ENCODE assay signal across 11 cellular contexts in genomic region chr2:234453216-234453615, GRCh38. TPM values are rescaled to one million over a fixed set of nuclear protein-coding genes. Genes with fewer than 3 reads are reported as not detected.
A peak's percentile ranks its signal among the peaks of the same experiment; 100 is the strongest.
DNase-seq lines count a peak whose midpoint lies in the region; ATAC-seq and TF ChIP-seq lines count a peak whose summit lies in the region.
"Had no signal": no experiment of that assay in that cellular context is flagged by ENCODE, and none has a peak within 500 bp of the region (broad histone marks: within the 10 kb centered on the region; RNA-seq: fewer than 3 reads in every experiment).

No MANE protein-coding gene starts in this region.

- ATAC-seq in T-helper 17 cell: peak; percentile 30
- peak; percentile 29 to 48 for ATAC-seq in naive thymus-derived CD8-positive, alpha-beta T cell
- no peak for ATAC-seq in GM21515 (IDR thresholded peaks at IDR 0.05; ENCODE audit: unreplicated experiment)
- ATAC-seq in SK-N-SH treated with all-trans-retinoic acid at 6 μM for 48 hours: no peak
- ATAC-seq: GM23338 had no signal

- POLR2A ChIA-PET in Caco-2 (lab: Charles Lee): no interaction called here
- POLR2A ChIA-PET in naive thymus-derived CD8-positive, alpha-beta T cell (lab: Charles Lee): interaction anchor here (0.5 to 20.7 kb wide), 14 partner anchors 8 to 162 kb away, joined by 3 to 593 read pairs (median 24); partner anchors contain the start of gene ARL4C

- no TSS peak for BruUV-seq in Caco-2 (replicated peaks; lab: Mats Ljungman, UMichigan)

- TF ChIP-seq CTCF in Caco-2 (IDR thresholded peaks at IDR 0.05; ENCODE audit: insufficient read depth in 1 of 2, low read depth in 1 of 2, low read length in 1 of 2, severe bottlenecking in 1 of 2, unreplicated experiment in 1 of 2) (no peak), brain (conservative IDR thresholded peaks at IDR 0.05) (no peak)

- CTCF ChIA-PET in Caco-2 (lab: Charles Lee): no interaction called here

- H3K36me3 ChIP-seq in Caco-2 (ENCODE audit: control insufficient read depth, insufficient read depth, low read length): no peaks in the 10 kb centered on the region
- H3K36me3 ChIP-seq: BLaER1 had no signal

- DNase-seq in Caco-2: no peak
- DNase-seq in T-helper 17 cell: no peak
- DNase-seq in naive thymus-derived CD8-positive, alpha-beta T cell: peak in 7 of 10 donors; percentile 46 to 75 (median 60)
- DNase-seq in cortex of kidney (lab: John Stamatoyannopoulos, UW): no peak
- no peak for DNase-seq in DMS79 (lab: John Stamatoyannopoulos, UW)
- DNase-seq: activated CD8-positive, alpha-beta memory T cell treated with anti-CD3 and anti-CD28 coated beads, Interleukin-2, amount 50 U/mL, for 4 hours had no signal

- no peaks in the 10 kb centered on the region for H3K27me3 ChIP-seq in Caco-2 (replicated peaks; ENCODE audit: control insufficient read depth, insufficient read depth, low read length)
- H3K27me3 ChIP-seq: BLaER1 had no signal

- H3K36me3 Mint-ChIP-seq in Caco-2 (ENCODE audit: insufficient read depth, unreplicated experiment) (peaks cover 17% of the 10 kb centered on the region), T-helper 17 cell (ENCODE audit: low read depth) (peaks cover 6% of the 10 kb centered on the region), brain (no peaks in the 10 kb centered on the region)
- peaks cover 9 to 45% (median 30%) of the 10 kb centered on the region in 3 donors for H3K36me3 Mint-ChIP-seq in naive thymus-derived CD8-positive, alpha-beta T cell

- H3K4me3 ChIP-seq in Caco-2 (ENCODE audit: low read depth, low read length): no peak overlapping the region
- H3K4me3 ChIP-seq: BLaER1, GM23338 had no signal

- H3K9me3 Mint-ChIP-seq in Caco-2 (ENCODE audit: unreplicated experiment) (peaks cover 33% of the 10 kb centered on the region), brain (peaks cover 10 to 25% (median 13%) of the 10 kb centered on the region in 5 experiments)
- H3K9me3 Mint-ChIP-seq in naive thymus-derived CD8-positive, alpha-beta T cell: peaks cover 0 to 16% (median 3%) of the 10 kb centered on the region in 9 donors

- H3K4me1 Mint-ChIP-seq in Caco-2 (ENCODE audit: low read depth, unreplicated experiment): peaks cover 20% of the 10 kb centered on the region
- H3K4me1 Mint-ChIP-seq in T-helper 17 cell: peaks cover 46% of the 10 kb centered on the region
- peaks cover 36% of the 10 kb centered on the region for H3K4me1 Mint-ChIP-seq in brain
- peaks cover 34 to 91% (median 79%) of the 10 kb centered on the region in 4 donors for H3K4me1 Mint-ChIP-seq in naive thymus-derived CD8-positive, alpha-beta T cell

- peaks cover 34% of the 10 kb centered on the region for H3K4me1 ChIP-seq in Caco-2

- H3K9me3 ChIP-seq in Caco-2 (no peaks in the 10 kb centered on the region; the same call in 1 of the 2 replicates), T-helper 17 cell (ENCODE audit: control insufficient read depth, low read length, poor library complexity, severe bottlenecking) (no peaks in the 10 kb centered on the region)

- H3K27ac Mint-ChIP-seq in Caco-2 (ENCODE audit: unreplicated experiment) (peak overlapping the region; percentile 92), T-helper 17 cell (peak overlapping the region; percentile 90), brain (peak overlapping the region in 3 of 5 experiments; percentile 20 to 61 (median 34))
- H3K27ac Mint-ChIP-seq in naive thymus-derived CD8-positive, alpha-beta T cell: peak overlapping the region; percentile 93 to 100 (median 98)
- H3K27ac Mint-ChIP-seq: GM23338 had no signal

- no peaks in the 10 kb centered on the region for H3K27me3 Mint-ChIP-seq in Caco-2 (ENCODE audit: insufficient read depth, unreplicated experiment)
- no peaks in the 10 kb centered on the region for H3K27me3 Mint-ChIP-seq in T-helper 17 cell
- peaks cover 27% of the 10 kb centered on the region for H3K27me3 Mint-ChIP-seq in brain
- H3K27me3 Mint-ChIP-seq in naive thymus-derived CD8-positive, alpha-beta T cell: peaks cover 0 to 3% (median 0%) of the 10 kb centered on the region in 5 donors

- H3K4me3 Mint-ChIP-seq in Caco-2 (ENCODE audit: unreplicated experiment): peak overlapping the region; percentile 39
- peak overlapping the region; percentile 93 for H3K4me3 Mint-ChIP-seq in T-helper 17 cell
- no peak overlapping the region for H3K4me3 Mint-ChIP-seq in brain
- peak overlapping the region; percentile 84 to 96 (median 90) for H3K4me3 Mint-ChIP-seq in naive thymus-derived CD8-positive, alpha-beta T cell
- H3K4me3 Mint-ChIP-seq: GM23338 had no signal

- intact Hi-C loops in Caco-2 (cut with micrococcal nuclease; ENCODE audit: unreplicated experiment): no loop called here

TF ChIP-seq in SK-N-SH treated with all-trans-retinoic acid at 6 μM for 48 hours, 23 proteins besides CTCF, POLR2A, EP300 and RAD21 (continues in another document):
- no peak for TF ChIP-seq GLIS3 (CRISPR knock-in tag; IDR thresholded peaks at IDR 0.05)
- TF ChIP-seq, protein P1, sequence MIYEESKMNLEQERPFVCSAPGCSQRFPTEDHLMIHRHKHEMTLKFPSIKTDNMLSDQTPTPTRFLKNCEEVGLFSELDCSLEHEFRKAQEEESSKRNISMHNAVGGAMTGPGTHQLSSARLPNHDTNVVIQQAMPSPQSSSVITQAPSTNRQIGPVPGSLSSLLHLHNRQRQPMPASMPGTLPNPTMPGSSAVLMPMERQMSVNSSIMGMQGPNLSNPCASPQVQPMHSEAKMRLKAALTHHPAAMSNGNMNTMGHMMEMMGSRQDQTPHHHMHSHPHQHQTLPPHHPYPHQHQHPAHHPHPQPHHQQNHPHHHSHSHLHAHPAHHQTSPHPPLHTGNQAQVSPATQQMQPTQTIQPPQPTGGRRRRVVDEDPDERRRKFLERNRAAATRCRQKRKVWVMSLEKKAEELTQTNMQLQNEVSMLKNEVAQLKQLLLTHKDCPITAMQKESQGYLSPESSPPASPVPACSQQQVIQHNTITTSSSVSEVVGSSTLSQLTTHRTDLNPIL (CRISPR knock-in tag; IDR thresholded peaks at IDR 0.05; ENCODE audit: low read depth): no peak
- TF ChIP-seq SNAI2 (CRISPR knock-in tag; IDR thresholded peaks at IDR 0.05): no peak
- TF ChIP-seq, protein P2, sequence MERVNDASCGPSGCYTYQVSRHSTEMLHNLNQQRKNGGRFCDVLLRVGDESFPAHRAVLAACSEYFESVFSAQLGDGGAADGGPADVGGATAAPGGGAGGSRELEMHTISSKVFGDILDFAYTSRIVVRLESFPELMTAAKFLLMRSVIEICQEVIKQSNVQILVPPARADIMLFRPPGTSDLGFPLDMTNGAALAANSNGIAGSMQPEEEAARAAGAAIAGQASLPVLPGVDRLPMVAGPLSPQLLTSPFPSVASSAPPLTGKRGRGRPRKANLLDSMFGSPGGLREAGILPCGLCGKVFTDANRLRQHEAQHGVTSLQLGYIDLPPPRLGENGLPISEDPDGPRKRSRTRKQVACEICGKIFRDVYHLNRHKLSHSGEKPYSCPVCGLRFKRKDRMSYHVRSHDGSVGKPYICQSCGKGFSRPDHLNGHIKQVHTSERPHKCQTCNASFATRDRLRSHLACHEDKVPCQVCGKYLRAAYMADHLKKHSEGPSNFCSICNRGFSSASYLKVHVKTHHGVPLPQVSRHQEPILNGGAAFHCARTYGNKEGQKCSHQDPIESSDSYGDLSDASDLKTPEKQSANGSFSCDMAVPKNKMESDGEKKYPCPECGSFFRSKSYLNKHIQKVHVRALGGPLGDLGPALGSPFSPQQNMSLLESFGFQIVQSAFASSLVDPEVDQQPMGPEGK (CRISPR knock-in tag; IDR thresholded peaks at IDR 0.05; ENCODE audit: borderline replicate concordance): no peak
- TF ChIP-seq ZNF8 (CRISPR knock-in tag; IDR thresholded peaks at IDR 0.05): no peak
- TF ChIP-seq TOX (CRISPR knock-in tag; IDR thresholded peaks at IDR 0.05; ENCODE audit: borderline replicate concordance): no peak
- TF ChIP-seq TCF4 (CRISPR knock-in tag; IDR thresholded peaks at IDR 0.05; ENCODE audit: borderline replicate concordance): no peak
- no peak for TF ChIP-seq ZNF70 (CRISPR knock-in tag; IDR thresholded peaks at IDR 0.05)
- TF ChIP-seq TSHZ2 (CRISPR knock-in tag; IDR thresholded peaks at IDR 0.05): no peak
- no peak for TF ChIP-seq PPARA (CRISPR knock-in tag; IDR thresholded peaks at IDR 0.05; ENCODE audit: borderline replicate concordance)
- TF ChIP-seq CSDC2 (CRISPR knock-in tag; IDR thresholded peaks at IDR 0.05): no peak
- TF ChIP-seq ZFP30 (CRISPR knock-in tag; IDR thresholded peaks at IDR 0.05): no peak
- TF ChIP-seq ZC3H10 (CRISPR knock-in tag; IDR thresholded peaks at IDR 0.05): no peak

RNA-seq across cellular contexts. Expression of gene ARL4C, which starts 43.7 kb away (rescaled TPM):
- total RNA-seq in Caco-2 (2022) (76.0 and 81.2 TPM in 2 replicates), T-helper 17 cell (100 to 1,000 TPM; 365 to 393 TPM)
- polyA plus RNA-seq in brain (ENCODE audit: insufficient read depth, low read depth, low replicate concordance): 72.1 TPM
- 100 to 1,000 TPM; 137 to 142 TPM for total RNA-seq in naive thymus-derived CD8-positive, alpha-beta T cell
- polyA plus RNA-seq in naive thymus-derived CD8-positive, alpha-beta T cell: 100 to 1,000 TPM in 2 of 3 donors, 10 to 100 TPM in 1; 52.9 to 140 (median 112) TPM

Comparison
In these comparisons a context has a peak if more than half of its experiments do, and no peak if none do; other contexts are left out.
1. DNase-seq: peak in naive thymus-derived CD8-positive, alpha-beta T cell (7 of 10); none in Caco-2 (0 of 2), T-helper 17 cell (0 of 3), cortex of kidney (single experiment) and DMS79 (single experiment).
2. H3K27ac Mint-ChIP-seq: peak in every context shown above with its lines; median percentile 98 in naive thymus-derived CD8-positive, alpha-beta T cell; 92 in Caco-2; 90 in T-helper 17 cell; 34 in brain.
3. H3K4me3 Mint-ChIP-seq: peak in Caco-2 (single experiment), T-helper 17 cell (single experiment) and naive thymus-derived CD8-positive, alpha-beta T cell (10 of 10); none in brain (0 of 5).
4. ATAC-seq: peak in T-helper 17 cell (single experiment) and naive thymus-derived CD8-positive, alpha-beta T cell (2 of 2); none in GM21515 (single experiment) and SK-N-SH treated with all-trans-retinoic acid at 6 μM for 48 hours (single experiment).